20 cellular contexts compared by ENCODE assay signal in the genomic region with DNA sequence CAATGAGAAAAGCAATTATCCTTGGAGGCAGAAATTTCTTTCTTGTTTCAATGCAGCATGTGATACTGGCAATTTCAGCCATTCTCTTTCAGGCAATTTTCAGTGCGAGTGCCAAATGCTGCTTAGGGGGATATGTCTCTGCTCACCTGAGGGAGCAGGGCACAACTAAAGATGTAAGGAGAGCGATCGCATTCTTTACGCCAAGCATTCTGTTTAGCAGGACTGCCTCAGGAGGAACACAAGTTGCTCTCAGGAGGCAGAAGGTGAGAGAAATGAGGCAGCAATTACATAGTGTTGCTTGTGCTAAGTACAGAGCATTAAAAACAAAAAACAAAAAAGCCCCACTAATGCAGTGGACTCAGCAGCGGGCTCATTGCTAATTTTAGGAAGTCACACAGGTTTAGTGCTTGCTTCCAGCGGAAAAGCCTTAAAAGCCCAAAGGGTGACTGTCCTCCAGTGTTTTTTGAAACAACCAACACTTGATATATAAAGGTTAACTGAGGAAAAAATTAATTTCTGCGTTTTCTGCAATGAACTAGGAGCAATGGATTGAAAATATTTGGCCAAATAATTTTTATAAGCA.
DNase-seq lines count a peak whose midpoint lies in the region; ATAC-seq and TF ChIP-seq lines count a peak whose summit lies in the region.
"Had no signal": no experiment of that assay in that cellular context is flagged by ENCODE, and none has a peak within 500 bp of the region (broad histone marks: within the 10 kb centered on the region; RNA-seq: fewer than 3 reads in every experiment).

No MANE protein-coding gene starts in this region.

- no peaks in the 10 kb centered on the region for H3K27me3 Mint-ChIP-seq in activated T-cell treated with anti-CD3 and anti-CD28 coated beads, Interleukin-2, amount 50 U/mL, for 24 hours
- no peaks in the 10 kb centered on the region for H3K27me3 Mint-ChIP-seq in stimulated activated naive B cell treated with anti-CD40 and anti-IgM and Interleukin-4, amounts not matched to agents 10 μg/mL and 1 μg/mL and 100 μg/mL, for 72 hours

- intact Hi-C loops in left ventricle myocardium inferior (cut with micrococcal nuclease) = no loop called here

- no peak for TF ChIP-seq CTCF in WERI-Rb-1 (IDR thresholded peaks at IDR 0.05; ENCODE audit: low read depth, low read length)
- no peak for TF ChIP-seq CTCF in left ventricle myocardium inferior (IDR thresholded peaks at IDR 0.05; ENCODE audit: borderline replicate concordance)

- H3K27ac ChIP-seq in WERI-Rb-1 (peak overlapping the region; percentile 91), left ventricle myocardium inferior (replicated peaks) (no peak overlapping the region)
- no peak overlapping the region for H3K27ac ChIP-seq in effector memory CD4-positive, alpha-beta T cell (ENCODE audit: insufficient read depth, low read length, poor library complexity, severe bottlenecking)
- H3K27ac ChIP-seq: A549, BLaER1, colonic mucosa, testis had no signal

- no peak overlapping the region for H3K4me3 ChIP-seq in WERI-Rb-1 (ENCODE audit: low read depth, low read length)
- no peak overlapping the region for H3K4me3 ChIP-seq in left ventricle myocardium inferior
- H3K4me3 ChIP-seq in effector memory CD4-positive, alpha-beta T cell (ENCODE audit: insufficient read depth, low read depth, low read length, poor library complexity, severe bottlenecking) = no peak overlapping the region
- H3K4me3 ChIP-seq: A549, BLaER1, colonic mucosa, K562, testis had no signal

- peaks cover 8% of the 10 kb centered on the region for H3K9me3 Mint-ChIP-seq in activated T-cell treated with anti-CD3 and anti-CD28 coated beads, Interleukin-2, amount 50 U/mL, for 24 hours
- peaks cover 5 to 8% of the 10 kb centered on the region in 2 donors for H3K9me3 Mint-ChIP-seq in stimulated activated naive B cell treated with anti-CD40 and anti-IgM and Interleukin-4, amounts not matched to agents 10 μg/mL and 1 μg/mL and 100 μg/mL, for 72 hours

- H3K4me1 Mint-ChIP-seq in activated T-cell treated with anti-CD3 and anti-CD28 coated beads, Interleukin-2, amount 50 U/mL, for 24 hours (ENCODE audit: low read depth) = peaks cover 60% of the 10 kb centered on the region
- peaks cover 46 to 66% of the 10 kb centered on the region in 2 donors for H3K4me1 Mint-ChIP-seq in stimulated activated naive B cell treated with anti-CD40 and anti-IgM and Interleukin-4, amounts not matched to agents 10 μg/mL and 1 μg/mL and 100 μg/mL, for 72 hours

- DNase-seq in activated T-cell treated with anti-CD3 and anti-CD28 coated beads, Interleukin-2, amount 50 U/mL, for 24 hours = no peak
- no peak for DNase-seq in activated T-cell treated with anti-CD3 and anti-CD28 coated beads, Interleukin-2, amount 50 U/mL, for 48 hours
- DNase-seq in WERI-Rb-1 = no peak
- DNase-seq in iPS DF 4.7 (ENCODE audit: extremely low read depth, low spot score) = peak; percentile 41
- no peak for DNase-seq in stimulated activated naive B cell treated with anti-CD40 and anti-IgM and Interleukin-4, amounts not matched to agents 10 μg/mL and 1 μg/mL and 100 μg/mL, for 72 hours
- no peak for DNase-seq in left ventricle myocardium inferior
- no peak for DNase-seq in effector memory CD4-positive, alpha-beta T cell
- no peak for DNase-seq in MV-4-11 (lab: John Stamatoyannopoulos, UW)
- DNase-seq: activated CD4-positive, alpha-beta T cell treated with anti-CD3 and anti-CD28 coated beads, Interleukin-2, amount 50 U/mL, for 4 hours; activated T-cell treated with anti-CD3 and anti-CD28 coated beads for 4 hours; colonic mucosa; foreskin fibroblast; NCI-H187 treated with DMSO at 0.1 percent for 48 hours; NCI-H446 treated with DMSO at 0.1 percent for 48 hours; occipital lobe; SW 1271; testis had no signal

- H3K27ac Mint-ChIP-seq in activated T-cell treated with anti-CD3 and anti-CD28 coated beads, Interleukin-2, amount 50 U/mL, for 24 hours = peak overlapping the region; percentile 100
- peak overlapping the region; percentile 84 for H3K27ac Mint-ChIP-seq in stimulated activated naive B cell treated with anti-CD40 and anti-IgM and Interleukin-4, amounts not matched to agents 10 μg/mL and 1 μg/mL and 100 μg/mL, for 72 hours

- H3K4me1 ChIP-seq in left ventricle myocardium inferior = peaks cover 15% of the 10 kb centered on the region
- peaks cover 5% of the 10 kb centered on the region for H3K4me1 ChIP-seq in effector memory CD4-positive, alpha-beta T cell (ENCODE audit: control insufficient read depth, insufficient read depth, low read length, poor library complexity, severe bottlenecking)
- H3K4me1 ChIP-seq: A549, BLaER1, colonic mucosa had no signal

- H3K9me3 ChIP-seq in WERI-Rb-1 (ENCODE audit: severe bottlenecking) = peaks cover 16% of the 10 kb centered on the region
- peaks cover 6% of the 10 kb centered on the region for H3K9me3 ChIP-seq in left ventricle myocardium inferior (replicated peaks)
- peaks cover 1% of the 10 kb centered on the region for H3K9me3 ChIP-seq in effector memory CD4-positive, alpha-beta T cell (ENCODE audit: control insufficient read depth, low read length)
- H3K9me3 ChIP-seq: colonic mucosa, testis had no signal

- H3K36me3 ChIP-seq in WERI-Rb-1 (no peaks in the 10 kb centered on the region), left ventricle myocardium inferior (no peaks in the 10 kb centered on the region)
- H3K36me3 ChIP-seq in effector memory CD4-positive, alpha-beta T cell (ENCODE audit: control insufficient read depth, insufficient read depth, low read length) = no peaks in the 10 kb centered on the region
- H3K36me3 ChIP-seq: colonic mucosa had no signal

- H3K4me3 Mint-ChIP-seq in activated T-cell treated with anti-CD3 and anti-CD28 coated beads, Interleukin-2, amount 50 U/mL, for 24 hours = no peak overlapping the region
- H3K4me3 Mint-ChIP-seq in stimulated activated naive B cell treated with anti-CD40 and anti-IgM and Interleukin-4, amounts not matched to agents 10 μg/mL and 1 μg/mL and 100 μg/mL, for 72 hours = no peak overlapping the region

- H3K36me3 Mint-ChIP-seq in activated T-cell treated with anti-CD3 and anti-CD28 coated beads, Interleukin-2, amount 50 U/mL, for 24 hours (ENCODE audit: low read depth) = peaks cover 44% of the 10 kb centered on the region
- H3K36me3 Mint-ChIP-seq in stimulated activated naive B cell treated with anti-CD40 and anti-IgM and Interleukin-4, amounts not matched to agents 10 μg/mL and 1 μg/mL and 100 μg/mL, for 72 hours = peaks cover 17 to 48% of the 10 kb centered on the region in 2 donors

- no peak for ATAC-seq in stimulated activated naive B cell treated with anti-CD40 and anti-IgM and Interleukin-4, amounts not matched to agents 10 μg/mL and 1 μg/mL and 100 μg/mL, for 72 hours (replicated peaks)
- ATAC-seq: A549, K562 had no signal

- H3K27me3 ChIP-seq in WERI-Rb-1 (ENCODE audit: insufficient read depth, low read depth, severe bottlenecking) (no peaks in the 10 kb centered on the region), left ventricle myocardium inferior (ENCODE audit: low read depth) (no peaks in the 10 kb centered on the region)
- H3K27me3 ChIP-seq in effector memory CD4-positive, alpha-beta T cell (replicated peaks; ENCODE audit: control insufficient read depth, insufficient read depth, low read length, poor library complexity, severe bottlenecking) = no peaks in the 10 kb centered on the region
- H3K27me3 ChIP-seq: BLaER1, colonic mucosa, testis had no signal
